ENCODE assay signal across 10 cellular contexts in genomic region chr7:123538189-123538714, GRCh38. TPM values are rescaled to one million over a fixed set of nuclear protein-coding genes. Genes with fewer than 3 reads are reported as not detected.
DNase-seq lines count a peak whose midpoint lies in the region; ATAC-seq and TF ChIP-seq lines count a peak whose summit lies in the region.
"Had no signal": no experiment of that assay in that cellular context is flagged by ENCODE, and none has a peak within 500 bp of the region (broad histone marks: within the 10 kb centered on the region; RNA-seq: fewer than 3 reads in every experiment).

No MANE protein-coding gene starts in this region.

- no peak overlapping the region for H4K8ac ChIP-seq in H9 (replicated peaks; ENCODE audit: insufficient read length, low read depth, low read length)

- no peak overlapping the region for H2BK20ac ChIP-seq in H9 (ENCODE audit: low read depth, low read length, poor library complexity, severe bottlenecking)

- H3K27me3 ChIP-seq in H9 (ENCODE audit: insufficient read depth, low read length) = no peaks in the 10 kb centered on the region
- peaks cover 9% of the 10 kb centered on the region for H3K27me3 ChIP-seq in RWPE2 (ENCODE audit: insufficient read depth, poor library complexity, severe bottlenecking)
- no peaks in the 10 kb centered on the region for H3K27me3 ChIP-seq in gastrocnemius medialis

- no peak for TF ChIP-seq POLR2A in erythroblast (IDR thresholded peaks at IDR 0.05; ENCODE audit: low read length)
- no peak for TF ChIP-seq POLR2A in gastrocnemius medialis (IDR thresholded peaks at IDR 0.05)

- TF ChIP-seq CTCF in H9 (conservative IDR thresholded peaks at IDR 0.05) (no peak), RWPE2 (IDR thresholded peaks at IDR 0.05; ENCODE audit: poor library complexity, severe bottlenecking) (no peak), gastrocnemius medialis (IDR thresholded peaks at IDR 0.05 in 4 of 5, conservative IDR thresholded peaks at IDR 0.05 in 1 of 5) (no peak)

- H3K36me3 Mint-ChIP-seq in H9 (ENCODE audit: insufficient read depth in 1 of 3, low read depth in 3 of 3) = peaks cover 0 to 5% (median 5%) of the 10 kb centered on the region in 3 experiments; a peak in 2 of 7 replicates

- no peak overlapping the region for H3K18ac ChIP-seq in H9 (ENCODE audit: insufficient read length, low read depth, low read length)

- H3K36me3 ChIP-seq in RWPE2 (ENCODE audit: low read depth) (peaks cover 7% of the 10 kb centered on the region; the same call in 1 of the 2 replicates), gastrocnemius medialis (no peaks in the 10 kb centered on the region)

- H3K27ac Mint-ChIP-seq in H9 = peak overlapping the region in 2 of 3 experiments; percentile 18 to 27; a peak in 4 of 7 replicates

- H2BK5ac ChIP-seq in H9 (ENCODE audit: insufficient read length, low read length) = no peak overlapping the region

- H3K14ac ChIP-seq in H9 (ENCODE audit: insufficient read depth, low read length) = no peak overlapping the region

- no peaks in the 10 kb centered on the region for H4K20me1 ChIP-seq in H9 (ENCODE audit: control insufficient read depth, insufficient read depth, insufficient read length)

- no peak overlapping the region for H2AFZ ChIP-seq in H9 (ENCODE audit: low read length)

- no peak overlapping the region for H3K56ac ChIP-seq in H9 (ENCODE audit: insufficient read length, low read depth, low read length)

- no peak overlapping the region for H2BK12ac ChIP-seq in H9 (ENCODE audit: insufficient read length, low read depth, low read length)

- no peak overlapping the region for H3K4ac ChIP-seq in H9 (ENCODE audit: low read depth, low read length)

- H3K4me3 ChIP-seq in RWPE2 (ENCODE audit: severe bottlenecking) (no peak overlapping the region), gastrocnemius medialis (no peak overlapping the region)

- H3T11ph ChIP-seq in H9 (ENCODE audit: low read length) = no peak overlapping the region

- H3K4me3 Mint-ChIP-seq in H9 = no peak overlapping the region

- no peaks in the 10 kb centered on the region for H3K4me1 ChIP-seq in H9 (ENCODE audit: insufficient read depth, low read length)
- H3K4me1 ChIP-seq in RWPE2 (ENCODE audit: insufficient read depth, poor library complexity, severe bottlenecking) = peaks cover 16% of the 10 kb centered on the region
- peaks cover 9 to 17% of the 10 kb centered on the region in 2 donors for H3K4me1 ChIP-seq in gastrocnemius medialis

- peaks cover 9 to 10% of the 10 kb centered on the region in 2 experiments for H3K4me1 Mint-ChIP-seq in H9

- H3K79me2 ChIP-seq in H9 (ENCODE audit: insufficient read depth, low read length) = no peaks in the 10 kb centered on the region

- H3K79me1 ChIP-seq in H9 (ENCODE audit: insufficient read depth, low read depth, low read length, poor library complexity, severe bottlenecking) = no peaks in the 10 kb centered on the region

- H3K4me2 ChIP-seq in H9 (ENCODE audit: insufficient read depth, insufficient read length, low read length) = no peak overlapping the region

- no peak overlapping the region for H3K27ac ChIP-seq in H9 (ENCODE audit: insufficient read length, low read depth, low read length)
- peak overlapping the region; percentile 46 for H3K27ac ChIP-seq in RWPE2 (ENCODE audit: poor library complexity, severe bottlenecking)
- peak overlapping the region in 3 of 4 donors; percentile 6 to 61 (median 21) for H3K27ac ChIP-seq in gastrocnemius medialis

- H3K9me3 ChIP-seq in H9 (ENCODE audit: control insufficient read depth, low read depth, low read length) = no peaks in the 10 kb centered on the region
- no peaks in the 10 kb centered on the region for H3K9me3 ChIP-seq in RWPE2 (ENCODE audit: severe bottlenecking)
- H3K9me3 ChIP-seq in gastrocnemius medialis = no peaks in the 10 kb centered on the region

- H2BK120ac ChIP-seq in H9 (ENCODE audit: low read depth, low read length, poor library complexity, severe bottlenecking) = no peak overlapping the region

- ATAC-seq in RWPE2 (ENCODE audit: low read depth) = peak; percentile 62
- ATAC-seq in gastrocnemius medialis = no peak
- no peak for ATAC-seq in HG03565 (IDR thresholded peaks at IDR 0.05; ENCODE audit: unreplicated experiment)
- no peak for ATAC-seq in HG03442 (IDR thresholded peaks at IDR 0.05; ENCODE audit: unreplicated experiment)
- ATAC-seq: left ventricle myocardium superior had no signal

- peaks cover 11% of the 10 kb centered on the region for H3K27me3 Mint-ChIP-seq in H9 (ENCODE audit: low read depth)

- H3K23me2 ChIP-seq in H9 (ENCODE audit: insufficient read length, low read depth, low read length, poor library complexity, severe bottlenecking) = peaks cover 5% of the 10 kb centered on the region

- no peak overlapping the region for H3K9ac ChIP-seq in H9 (ENCODE audit: extremely low read depth, insufficient read length, low read length)

- H4K5ac ChIP-seq in H9 (ENCODE audit: insufficient read length, low read depth, low read length) = no peak overlapping the region

- WGBS in H9 (ENCODE audit: extremely low coverage, insufficient read length, low lambda C conversion rate) = no CpG with 5 or more reads among the region's 7 CpGs

- no peaks in the 10 kb centered on the region for H3K9me3 Mint-ChIP-seq in H9

- intact Hi-C loops in gastrocnemius medialis (cut with DNase I; ENCODE audit: low total_unique reads) = no loop called here

- in situ Hi-C loops in gastrocnemius medialis (cut with MboI; ENCODE audit: low sequenced_read_pairs in 4 of 4) = loop anchor here in 2 of 4 donors (5.0 to 10.0 kb wide), 2 partner anchors 46 to 207 kb away; partner anchors contain the start of gene WASL (in 1 of the 2)

- no peak overlapping the region for H3K23ac ChIP-seq in H9 (ENCODE audit: insufficient read length, low read depth, low read length)

- no peak overlapping the region for H2AK5ac ChIP-seq in H9 (ENCODE audit: insufficient read length, low read length)

- no peak overlapping the region for H4K91ac ChIP-seq in H9 (ENCODE audit: insufficient read length, low read depth, low read length)

- no peak overlapping the region for H2BK15ac ChIP-seq in H9 (ENCODE audit: low read depth, low read length)

- no peak for DNase-seq in H9
- no peak for DNase-seq in RWPE2 (ENCODE audit: low spot score)
- DNase-seq in erythroblast (lab: John Stamatoyannopoulos, UW) = peak; percentile 4 to 55
- DNase-seq in gastrocnemius medialis = no peak
- DNase-seq in NCI-H1105 treated with DMSO at 0.1 percent for 48 hours (lab: John Stamatoyannopoulos, UW) = no peak
- DNase-seq in NCI-H2196 treated with DMSO at 0.1 percent for 48 hours (lab: John Stamatoyannopoulos, UW; ENCODE audit: unreplicated experiment) = no peak
- DNase-seq: activated naive CD4-positive, alpha-beta T cell treated with Interleukin-2 at 50 U/mL for 16 hours; left ventricle myocardium superior had no signal

RNA-seq across cellular contexts. Expression of gene IQUB, which starts 3.9 kb away (rescaled TPM):
- total RNA-seq in H9 (2021) (0.28 and 0.39 TPM in 2 replicates), gastrocnemius medialis (under 1 TPM in 3 of 4 donors, not detected in 1; 0.15 to 0.42 (median 0.26) TPM)

RNA-seq across cellular contexts. Expression of gene NDUFA5, which starts 19.4 kb away (rescaled TPM):
- total RNA-seq in H9 (2021) = 69.4 and 76.5 TPM in 2 replicates
- total RNA-seq in gastrocnemius medialis = 100 to 1,000 TPM in 3 of 4 donors, 10 to 100 TPM in 1; 82.8 to 148 (median 137) TPM

Comparison
In these comparisons a context has a peak if more than half of its experiments do, and no peak if none do; other contexts are left out.
1. DNase-seq: peak in erythroblast (2 of 2); none in H9 (single experiment), RWPE2 (single experiment), gastrocnemius medialis (0 of 2), NCI-H1105 treated with DMSO at 0.1 percent for 48 hours (single experiment) and NCI-H2196 treated with DMSO at 0.1 percent for 48 hours (single experiment).